In genomic region chr9:69258551-69258950, GRCh38 we compare ENCODE assay signal across 17 cellular contexts.
DNase-seq lines count a peak whose midpoint lies in the region; ATAC-seq and TF ChIP-seq lines count a peak whose summit lies in the region.
"Had no signal": no experiment of that assay in that cellular context is flagged by ENCODE, and none has a peak within 500 bp of the region (broad histone marks: within the 10 kb centered on the region; RNA-seq: fewer than 3 reads in every experiment).

No MANE protein-coding gene starts in this region.

- no peak overlapping the region for H4K8ac ChIP-seq in trophoblast cell (ENCODE audit: low read depth, low read length)

- no peaks in the 10 kb centered on the region for H3K79me1 ChIP-seq in trophoblast cell (ENCODE audit: low read length)

- RAD21 ChIA-PET in HCT116 (lab: Charles Lee; ENCODE audit: low non-redundant PET in 1 of 2, low total read pairs in 2 of 2, uncharacterized antibody in 2 of 2, unreplicated experiment in 2 of 2) = no interaction called here

- no peak overlapping the region for H3K23ac ChIP-seq in trophoblast cell (ENCODE audit: low read length)

- no peak overlapping the region for H2AFZ ChIP-seq in HCT116 (ENCODE audit: low read depth, low read length, poor library complexity, severe bottlenecking)
- H2AFZ ChIP-seq in trophoblast cell (ENCODE audit: insufficient read depth, low read length, poor library complexity) = no peak overlapping the region
- H2AFZ ChIP-seq: GM23338 had no signal

- H3K18ac ChIP-seq in trophoblast cell (ENCODE audit: low read length) = no peak overlapping the region

- WGBS in trophoblast cell (ENCODE audit: extremely low coverage, insufficient coverage, insufficient read length) = no CpG with 5 or more reads among the region's 5 CpGs

- H4K20me1 ChIP-seq in HCT116 (ENCODE audit: insufficient read depth) = no peaks in the 10 kb centered on the region
- H4K20me1 ChIP-seq: BLaER1 had no signal

- H3K4me2 ChIP-seq in HCT116 (ENCODE audit: low read length) (peak overlapping the region; percentile 44), trophoblast cell (ENCODE audit: low read length) (no peak overlapping the region)
- H3K4me2 ChIP-seq: BLaER1, GM23338 had no signal

- no peak overlapping the region for H2BK12ac ChIP-seq in trophoblast cell (ENCODE audit: low read length)

- intact Hi-C loops in HCT116 (cut with micrococcal nuclease) = no loop called here

- no peaks in the 10 kb centered on the region for H3K9me2 ChIP-seq in HCT116 (ENCODE audit: insufficient read depth)

- no peak overlapping the region for H4K91ac ChIP-seq in trophoblast cell (ENCODE audit: low read depth, low read length)

- no peak for TF ChIP-seq RAD21 in HCT116 (IDR thresholded peaks at IDR 0.05; ENCODE audit: low read depth)

- CTCF ChIA-PET in HCT116 (lab: Charles Lee) = no interaction called here

- no peak overlapping the region for H2BK120ac ChIP-seq in trophoblast cell (ENCODE audit: insufficient read depth, low read length, poor library complexity)

- no peaks in the 10 kb centered on the region for H3K79me2 ChIP-seq in HCT116 (ENCODE audit: insufficient read depth, low read length)
- no peaks in the 10 kb centered on the region for H3K79me2 ChIP-seq in trophoblast cell (ENCODE audit: control insufficient read depth, insufficient read depth, low read length, poor library complexity)

- no peaks in the 10 kb centered on the region for H3K9me3 ChIP-seq in HCT116 (ENCODE audit: control insufficient read depth in 1 of 2, insufficient read depth in 1 of 2, low read depth in 1 of 2, low read length in 2 of 2)
- peaks cover 3% of the 10 kb centered on the region for H3K9me3 ChIP-seq in trophoblast cell (ENCODE audit: insufficient read depth, low read depth, low read length)
- H3K9me3 ChIP-seq: BLaER1, Caco-2 had no signal

- TF ChIP-seq CTCF in HCT116 (IDR thresholded peaks at IDR 0.05 in 2 of 3, conservative IDR thresholded peaks at IDR 0.05 in 1 of 3; ENCODE audit: borderline replicate concordance in 1 of 3, insufficient read depth in 1 of 3, low read depth in 2 of 3, low read length in 2 of 3) (no peak), epithelial cell of esophagus (IDR thresholded peaks at IDR 0.05; ENCODE audit: insufficient read depth, low read depth, low read length, missing control alignments) (no peak)

- H3K27ac ChIP-seq in HCT116 (ENCODE audit: low read depth, low read length) (no peak overlapping the region), trophoblast cell (ENCODE audit: low read depth, low read length) (no peak overlapping the region)
- H3K27ac ChIP-seq: 22Rv1, BLaER1, C4-2B had no signal

- H2BK5ac ChIP-seq in trophoblast cell (ENCODE audit: low read depth, low read length, poor library complexity) = no peak overlapping the region

- no peak overlapping the region for H3K14ac ChIP-seq in trophoblast cell (ENCODE audit: low read length)

- ATAC-seq in HCT116 = peak; percentile 43
- ATAC-seq: CD8-positive, alpha-beta T cell; GM23338 had no signal

- peaks cover 0 to 3% of the 10 kb centered on the region in 2 experiments; a peak in 1 of 4 replicates for H3K36me3 ChIP-seq in HCT116 (ENCODE audit: control insufficient read depth in 1 of 2, insufficient read depth in 2 of 2, low read length in 2 of 2)
- H3K36me3 ChIP-seq in trophoblast cell (ENCODE audit: control insufficient read depth in 1 of 2, insufficient read depth in 2 of 2, low read length in 2 of 2) = peaks cover 16 to 17% of the 10 kb centered on the region in 2 experiments

- H3K4me3 ChIP-seq in HCT116 (replicated peaks in 1 of 2; ENCODE audit: low read depth in 1 of 2, low read length in 2 of 2) (no peak overlapping the region), epithelial cell of esophagus (ENCODE audit: low read length) (no peak overlapping the region), trophoblast cell (ENCODE audit: low read depth, low read length) (no peak overlapping the region)
- H3K4me3 ChIP-seq: BLaER1, GM23338 had no signal

- no peak for TF ChIP-seq POLR2A in HCT116 (IDR thresholded peaks at IDR 0.05; ENCODE audit: borderline replicate concordance, extremely low read depth, insufficient read depth, insufficient read length)

- H4K12ac ChIP-seq in trophoblast cell (ENCODE audit: low read depth, low read length) = no peak overlapping the region

- DNase-seq in HCT116 (ENCODE audit: low read depth, low spot score) (no peak), epithelial cell of esophagus (ENCODE audit: low read depth) (peak; percentile 10), trophoblast cell (peak; percentile 63 to 88), MV-4-11 (lab: John Stamatoyannopoulos, UW) (no peak), NCI-H526 treated with DMSO at 0.1 percent for 48 hours (lab: John Stamatoyannopoulos, UW) (no peak)
- no peak for DNase-seq in activated CD8-positive, alpha-beta memory T cell treated with anti-CD3 and anti-CD28 coated beads, Interleukin-2, amount 50 U/mL, for 4 hours
- DNase-seq: Caco-2; CD4-positive, CD25-positive, alpha-beta regulatory T cell; CD8-positive, alpha-beta T cell; DMS153; DND-41; H9; HFFc6 had no signal

- no peak overlapping the region for H3K9ac ChIP-seq in HCT116 (ENCODE audit: low read length)
- H3K9ac ChIP-seq in trophoblast cell (ENCODE audit: low read length) = no peak overlapping the region
- H3K9ac ChIP-seq: BLaER1 had no signal

- POLR2A ChIA-PET in HCT116 (lab: Charles Lee) = no interaction called here

- H3K27me3 ChIP-seq in HCT116 (ENCODE audit: insufficient read depth, low read length) = no peaks in the 10 kb centered on the region
- H3K27me3 ChIP-seq in trophoblast cell (ENCODE audit: insufficient read depth, low read length) = no peaks in the 10 kb centered on the region
- H3K27me3 ChIP-seq: BLaER1 had no signal

- H2AK5ac ChIP-seq in trophoblast cell (ENCODE audit: low read length) = no peak overlapping the region

- no peak overlapping the region for H3K4ac ChIP-seq in trophoblast cell (ENCODE audit: low read depth, low read length)

- BruUV-seq in HCT116 (replicated peaks; lab: Mats Ljungman, UMichigan) = no TSS peak

- peaks cover 5 to 15% of the 10 kb centered on the region in 2 experiments; a peak in 3 of 4 replicates for H3K4me1 ChIP-seq in HCT116 (ENCODE audit: control insufficient read depth in 1 of 2, insufficient read depth in 2 of 2, low read length in 2 of 2)
- H3K4me1 ChIP-seq in trophoblast cell (ENCODE audit: control insufficient read depth in 1 of 2, insufficient read depth in 2 of 2, low read length in 2 of 2) = no peaks in the 10 kb centered on the region
- H3K4me1 ChIP-seq: BLaER1, Caco-2 had no signal

TF ChIP-seq in HCT116, 20 proteins besides CTCF, POLR2A, EP300 and RAD21:
- TF ChIP-seq JUND (IDR thresholded peaks at IDR 0.05) = no peak
- no peak for TF ChIP-seq FOSL1 (IDR thresholded peaks at IDR 0.05; ENCODE audit: low read depth)
- no peak for TF ChIP-seq EGR1 (IDR thresholded peaks at IDR 0.05; ENCODE audit: low read depth)
- TF ChIP-seq CEBPB (IDR thresholded peaks at IDR 0.05; ENCODE audit: low read depth) = no peak
- no peak for TF ChIP-seq TCF7L2 (IDR thresholded peaks at IDR 0.05; ENCODE audit: borderline replicate concordance, extremely low read depth, insufficient read depth, insufficient read length)
- no peak for TF ChIP-seq SP1 (IDR thresholded peaks at IDR 0.05; ENCODE audit: low read depth)

Comparison
In these comparisons a context has a peak if more than half of its experiments do, and no peak if none do; other contexts are left out.
1. DNase-seq: peak in epithelial cell of esophagus (single experiment) and trophoblast cell (2 of 2); none in HCT116 (single experiment), MV-4-11 (single experiment), NCI-H526 treated with DMSO at 0.1 percent for 48 hours (single experiment) and activated CD8-positive, alpha-beta memory T cell treated with anti-CD3 and anti-CD28 coated beads, Interleukin-2, amount 50 U/mL, for 4 hours (single experiment).